In the genomic region with DNA sequence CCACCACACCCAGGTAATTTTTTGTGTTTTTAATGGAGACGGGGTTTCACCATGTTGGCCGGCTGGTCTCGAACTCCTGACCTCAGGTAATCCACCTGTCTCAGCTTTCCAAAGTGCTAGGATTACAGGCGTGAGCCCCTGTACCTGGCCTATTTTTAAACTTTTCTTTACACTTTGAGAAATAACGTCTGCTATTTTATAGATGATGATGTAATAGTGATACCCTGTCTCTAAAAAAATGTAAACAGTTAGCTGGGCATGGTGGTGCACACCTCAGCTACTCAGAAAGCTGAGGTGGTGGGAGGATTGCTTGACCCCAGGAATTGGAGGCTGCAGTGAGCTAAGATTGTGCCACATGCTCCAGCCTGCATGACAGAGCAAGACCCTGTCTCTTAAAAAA, we compare ENCODE assay signal across 3 cellular contexts.
TF ChIP-seq lines count a peak whose summit lies in the region.

No MANE protein-coding gene starts in this region.

TF ChIP-seq in HepG2, 621 proteins besides CTCF, POLR2A, EP300 and RAD21:
- TF ChIP-seq MED13 (CRISPR knock-in tag; IDR thresholded peaks at IDR 0.05) (no peak), ATF7 (IDR thresholded peaks at IDR 0.05) (0 out of 2 replicates have a peak, but pooled peaks have one; percentile 28), ATF7 (CRISPR knock-in tag; IDR thresholded peaks at IDR 0.05) (no peak)
- TF ChIP-seq, protein P1, sequence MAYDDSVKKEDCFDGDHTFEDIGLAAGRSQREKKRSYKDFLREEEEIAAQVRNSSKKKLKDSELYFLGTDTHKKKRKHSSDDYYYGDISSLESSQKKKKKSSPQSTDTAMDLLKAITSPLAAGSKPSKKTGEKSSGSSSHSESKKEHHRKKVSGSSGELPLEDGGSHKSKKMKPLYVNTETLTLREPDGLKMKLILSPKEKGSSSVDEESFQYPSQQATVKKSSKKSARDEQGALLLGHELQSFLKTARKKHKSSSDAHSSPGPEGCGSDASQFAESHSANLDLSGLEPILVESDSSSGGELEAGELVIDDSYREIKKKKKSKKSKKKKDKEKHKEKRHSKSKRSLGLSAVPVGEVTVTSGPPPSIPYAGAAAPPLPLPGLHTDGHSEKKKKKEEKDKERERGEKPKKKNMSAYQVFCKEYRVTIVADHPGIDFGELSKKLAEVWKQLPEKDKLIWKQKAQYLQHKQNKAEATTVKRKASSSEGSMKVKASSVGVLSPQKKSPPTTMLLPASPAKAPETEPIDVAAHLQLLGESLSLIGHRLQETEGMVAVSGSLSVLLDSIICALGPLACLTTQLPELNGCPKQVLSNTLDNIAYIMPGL (CRISPR knock-in tag; IDR thresholded peaks at IDR 0.05; ENCODE audit: borderline replicate concordance in 1 of 2, low read depth in 1 of 2), result no peak

TF ChIP-seq in IMR-90, 13 proteins besides CTCF, POLR2A, EP300 and RAD21:
- no peak for TF ChIP-seq MXI1 (IDR thresholded peaks at IDR 0.05; ENCODE audit: borderline replicate concordance, low read depth, low read length)
- TF ChIP-seq, protein P2, sequence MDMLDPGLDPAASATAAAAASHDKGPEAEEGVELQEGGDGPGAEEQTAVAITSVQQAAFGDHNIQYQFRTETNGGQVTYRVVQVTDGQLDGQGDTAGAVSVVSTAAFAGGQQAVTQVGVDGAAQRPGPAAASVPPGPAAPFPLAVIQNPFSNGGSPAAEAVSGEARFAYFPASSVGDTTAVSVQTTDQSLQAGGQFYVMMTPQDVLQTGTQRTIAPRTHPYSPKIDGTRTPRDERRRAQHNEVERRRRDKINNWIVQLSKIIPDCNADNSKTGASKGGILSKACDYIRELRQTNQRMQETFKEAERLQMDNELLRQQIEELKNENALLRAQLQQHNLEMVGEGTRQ (IDR thresholded peaks at IDR 0.05; ENCODE audit: low read depth, low read length), result no peak
- no peak for TF ChIP-seq SMC3 (IDR thresholded peaks at IDR 0.05; ENCODE audit: low read depth, low read length)
- 0 out of 2 replicates have a peak, but pooled peaks have one; percentile 1 for TF ChIP-seq CEBPB (IDR thresholded peaks at IDR 0.05; ENCODE audit: low read depth, low read length)
TF ChIP-seq in IMR-90: peak in this region for 1.

TF ChIP-seq in K562, 482 proteins besides CTCF, POLR2A, EP300 and RAD21:
- TF ChIP-seq ZNF778 (CRISPR knock-in tag; IDR thresholded peaks at IDR 0.05) (no peak), CEBPB (tag; IDR thresholded peaks at IDR 0.05) (peak; percentile 44; the same call in 1 of the 2 replicates), OTX1 (CRISPR knock-in tag; IDR thresholded peaks at IDR 0.05) (no peak), CEBPG (CRISPR knock-in tag; IDR thresholded peaks at IDR 0.05) (no peak), CEBPG (tag; conservative IDR thresholded peaks at IDR 0.05 in 1 of 2, IDR thresholded peaks at IDR 0.05 in 1 of 2) (peak; percentile 31 to 64; a peak in 1 of 4 replicates)
- TF ChIP-seq, protein P3, sequence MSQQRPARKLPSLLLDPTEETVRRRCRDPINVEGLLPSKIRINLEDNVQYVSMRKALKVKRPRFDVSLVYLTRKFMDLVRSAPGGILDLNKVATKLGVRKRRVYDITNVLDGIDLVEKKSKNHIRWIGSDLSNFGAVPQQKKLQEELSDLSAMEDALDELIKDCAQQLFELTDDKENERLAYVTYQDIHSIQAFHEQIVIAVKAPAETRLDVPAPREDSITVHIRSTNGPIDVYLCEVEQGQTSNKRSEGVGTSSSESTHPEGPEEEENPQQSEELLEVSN (IDR thresholded peaks at IDR 0.05; ENCODE audit: borderline replicate concordance in 1 of 2, extremely low read depth in 1 of 2, insufficient read depth in 1 of 2, insufficient read length in 1 of 2, low read depth in 1 of 2, low read length in 1 of 2, poor library complexity in 1 of 2, severe bottlenecking in 1 of 2), result peak in 1 of 2 experiments; percentile 9
- TF ChIP-seq, protein P4, sequence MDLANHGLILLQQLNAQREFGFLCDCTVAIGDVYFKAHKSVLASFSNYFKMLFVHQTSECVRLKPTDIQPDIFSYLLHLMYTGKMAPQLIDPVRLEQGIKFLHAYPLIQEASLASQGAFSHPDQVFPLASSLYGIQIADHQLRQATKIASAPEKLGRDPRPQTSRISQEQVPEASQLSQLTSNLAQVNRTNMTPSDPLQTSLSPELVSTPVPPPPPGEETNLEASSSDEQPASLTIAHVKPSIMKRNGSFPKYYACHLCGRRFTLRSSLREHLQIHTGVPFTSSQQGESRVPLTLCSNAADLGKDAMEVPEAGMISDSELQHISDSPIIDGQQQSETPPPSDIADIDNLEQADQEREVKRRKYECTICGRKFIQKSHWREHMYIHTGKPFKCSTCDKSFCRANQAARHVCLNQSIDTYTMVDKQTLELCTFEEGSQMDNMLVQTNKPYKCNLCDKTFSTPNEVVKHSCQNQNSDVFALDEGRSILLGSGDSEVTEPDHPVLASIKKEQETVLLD (IDR thresholded peaks at IDR 0.05), result no peak
- TF ChIP-seq, protein P5, sequence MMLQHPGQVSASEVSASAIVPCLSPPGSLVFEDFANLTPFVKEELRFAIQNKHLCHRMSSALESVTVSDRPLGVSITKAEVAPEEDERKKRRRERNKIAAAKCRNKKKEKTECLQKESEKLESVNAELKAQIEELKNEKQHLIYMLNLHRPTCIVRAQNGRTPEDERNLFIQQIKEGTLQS (IDR thresholded peaks at IDR 0.05), result peak; percentile 67
- TF ChIP-seq, protein P5 (CRISPR knock-in tag; conservative IDR thresholded peaks at IDR 0.05), result no peak
